ENCODE assay signal across 10 cellular contexts in genomic region chr17:76525513-76525833, GRCh38. TPM values are rescaled to one million over a fixed set of nuclear protein-coding genes. Genes with fewer than 3 reads are reported as not detected.
DNase-seq lines count a peak whose midpoint lies in the region; ATAC-seq and TF ChIP-seq lines count a peak whose summit lies in the region.
"Not testable (repeated sequence)": the region's sequence is repeated elsewhere in the genome, so short reads cannot be mapped to it uniquely, and the experiment has no call there.
"Had no signal": no experiment of that assay in that cellular context is flagged by ENCODE, and none has a peak within 500 bp of the region (broad histone marks: within the 10 kb centered on the region; RNA-seq: fewer than 3 reads in every experiment).

No MANE protein-coding gene starts in this region.

- TF ChIP-seq CTCF in IMR-90 (conservative IDR thresholded peaks at IDR 0.05; ENCODE audit: low read depth, low read length); VCaP (conservative IDR thresholded peaks at IDR 0.05); esophagus squamous epithelium (IDR thresholded peaks at IDR 0.05); hepatocyte (IDR thresholded peaks at IDR 0.05; ENCODE audit: poor library complexity); osteoblast (IDR thresholded peaks at IDR 0.05; ENCODE audit: extremely low read depth, low read depth, low read length): not testable (repeated sequence)

- H3K23ac ChIP-seq in IMR-90 (ENCODE audit: low read depth, low read length), result not testable (repeated sequence)

- H3K9me3 ChIP-seq in BLaER1; IMR-90 (ENCODE audit: control insufficient read depth, insufficient read depth, low read length); esophagus squamous epithelium; hepatocyte (ENCODE audit: low read depth); osteoblast (ENCODE audit: low read depth, low read length): not testable (repeated sequence)

- H3K56ac ChIP-seq in IMR-90 (ENCODE audit: extremely low read depth, insufficient read depth, low read length), result not testable (repeated sequence)

- peak overlapping the region; percentile 80 for H3K27ac ChIP-seq in BLaER1
- not testable (repeated sequence) for H3K27ac ChIP-seq in IMR-90 (ENCODE audit: insufficient read depth, low read length)
- peak overlapping the region; percentile 56; the same call in 1 of the 2 replicates for H3K27ac ChIP-seq in VCaP
- H3K27ac ChIP-seq in esophagus squamous epithelium, result peak overlapping the region in 3 of 4 donors; percentile 55 to 66 (median 63)
- H3K27ac ChIP-seq in hepatocyte, result peak overlapping the region; percentile 73
- H3K27ac ChIP-seq in osteoblast (ENCODE audit: low read depth, low read length), result peak overlapping the region; percentile 69

- H2BK20ac ChIP-seq in IMR-90 (ENCODE audit: low read depth, low read length), result 0 out of 2 replicates have a peak overlapping the region, but pooled peaks have one; percentile 70

- H3K79me1 ChIP-seq in IMR-90 (ENCODE audit: low read depth in 1 of 2, low read length in 2 of 2), result not testable (repeated sequence)

- H3K36me3 ChIP-seq in BLaER1; IMR-90 (ENCODE audit: control insufficient read depth, insufficient read depth, low read length); esophagus squamous epithelium; hepatocyte (replicated peaks; ENCODE audit: insufficient read depth, low read depth); osteoblast (ENCODE audit: insufficient read depth, low read length): not testable (repeated sequence)

- not testable (repeated sequence) for H2AK9ac ChIP-seq in IMR-90 (replicated peaks; ENCODE audit: low read depth, low read length, poor library complexity)

- H3K4me3 Mint-ChIP-seq in stimulated activated memory B cell treated with anti-CD40 and anti-IgM and Interleukin-4, amounts not matched to agents 10 μg/mL and 1 μg/mL and 100 μg/mL, for 72 hours, result not testable (repeated sequence)

- not testable (repeated sequence) for TF ChIP-seq RAD21 in IMR-90 (IDR thresholded peaks at IDR 0.05; ENCODE audit: low read length)

- H3K4me3 ChIP-seq in BLaER1; IMR-90 (ENCODE audit: insufficient read depth, low read depth, low read length); esophagus squamous epithelium; hepatocyte; osteoblast (ENCODE audit: insufficient read depth, low read length): not testable (repeated sequence)

- not testable (repeated sequence) for DNase-seq in IMR-90; esophagus squamous epithelium (lab: John Stamatoyannopoulos, UW); hepatocyte (ENCODE audit: low spot score)
- DNase-seq in osteoblast (ENCODE audit: insufficient read length, low spot score, missing footprints), result peak; percentile 30

- 0 out of 3 replicates have a peak overlapping the region, but pooled peaks have one; percentile 5 for H2BK15ac ChIP-seq in IMR-90 (ENCODE audit: low read depth, low read length)

- peak overlapping the region in 1 of 2 experiments; percentile 73; a peak in 1 of 4 replicates for H4K8ac ChIP-seq in IMR-90 (ENCODE audit: low read depth in 2 of 2, low read length in 2 of 2)

- not testable (repeated sequence) for H3K36me3 Mint-ChIP-seq in stimulated activated memory B cell treated with anti-CD40 and anti-IgM and Interleukin-4, amounts not matched to agents 10 μg/mL and 1 μg/mL and 100 μg/mL, for 72 hours

- peaks cover 27% of the 10 kb centered on the region for H3K27me3 Mint-ChIP-seq in stimulated activated memory B cell treated with anti-CD40 and anti-IgM and Interleukin-4, amounts not matched to agents 10 μg/mL and 1 μg/mL and 100 μg/mL, for 72 hours

- peaks cover 62% of the 10 kb centered on the region for H3K4me1 Mint-ChIP-seq in stimulated activated memory B cell treated with anti-CD40 and anti-IgM and Interleukin-4, amounts not matched to agents 10 μg/mL and 1 μg/mL and 100 μg/mL, for 72 hours

- peak overlapping the region; percentile 48; the same call in 1 of the 2 replicates for H3K9ac ChIP-seq in BLaER1
- not testable (repeated sequence) for H3K9ac ChIP-seq in IMR-90 (ENCODE audit: low read depth, low read length)

- H3K27ac Mint-ChIP-seq in stimulated activated memory B cell treated with anti-CD40 and anti-IgM and Interleukin-4, amounts not matched to agents 10 μg/mL and 1 μg/mL and 100 μg/mL, for 72 hours, result peak overlapping the region; percentile 69

- H3K9me3 Mint-ChIP-seq in stimulated activated memory B cell treated with anti-CD40 and anti-IgM and Interleukin-4, amounts not matched to agents 10 μg/mL and 1 μg/mL and 100 μg/mL, for 72 hours, result not testable (repeated sequence)

- not testable (repeated sequence) for H3K9me2 ChIP-seq in hepatocyte (replicated peaks; ENCODE audit: insufficient read depth)

- not testable (repeated sequence) for TF ChIP-seq POLR2A in IMR-90 (IDR thresholded peaks at IDR 0.05; ENCODE audit: low read depth, low read length); esophagus squamous epithelium (IDR thresholded peaks at IDR 0.05)

- not testable (repeated sequence) for H2BK5ac ChIP-seq in IMR-90 (ENCODE audit: low read depth, low read length, poor library complexity, severe bottlenecking)

- ATAC-seq in IMR-90 (ENCODE audit: low read depth); stimulated activated memory B cell treated with anti-CD40 and anti-IgM and Interleukin-4, amounts not matched to agents 10 μg/mL and 1 μg/mL and 100 μg/mL, for 72 hours: not testable (repeated sequence)

- in situ Hi-C loops in IMR-90 (cut with MboI; ENCODE audit: low sequenced_read_pairs), result not testable (repeated sequence)

- peak overlapping the region; percentile 50; the same call in 1 of the 2 replicates for H2BK120ac ChIP-seq in IMR-90 (ENCODE audit: low read depth, low read length)

- H4K5ac ChIP-seq in IMR-90 (ENCODE audit: low read depth, low read length), result peak overlapping the region; percentile 14; the same call in 1 of the 2 replicates

- peak overlapping the region; percentile 64 for H4K91ac ChIP-seq in IMR-90 (ENCODE audit: insufficient read depth, low read depth, low read length)

- intact Hi-C loops in IMR-90 (cut with micrococcal nuclease), result not testable (repeated sequence)
- intact Hi-C loops in esophagus squamous epithelium (cut with DNase I), result loop anchor here (10.0 kb wide), 1 partner anchor 159 kb away; no protein-coding TSS in a partner anchor

- not testable (repeated sequence) for H2AFZ ChIP-seq in IMR-90 (replicated peaks; ENCODE audit: low read length, poor library complexity); hepatocyte; osteoblast (ENCODE audit: low read length)

- H3K79me2 ChIP-seq in hepatocyte; osteoblast (ENCODE audit: insufficient read depth, low read length): not testable (repeated sequence)

- peaks cover 19% of the 10 kb centered on the region for H3K9me1 ChIP-seq in IMR-90 (ENCODE audit: insufficient read depth, low read length)

- H3K18ac ChIP-seq in IMR-90 (ENCODE audit: low read depth, low read length), result not testable (repeated sequence)

- 91% methylated on average over 5 of the region's 8 CpGs; no CpG with 5 or more reads in 1 of the 2 experiments for WGBS in IMR-90 (ENCODE audit: extremely low coverage in 2 of 2, insufficient read length in 1 of 2), 2 experiments
- 75 to 90% methylated on average over 5 to 7 of the region's 8 CpGs for WGBS in esophagus squamous epithelium, 2 donors
- WGBS in hepatocyte (ENCODE audit: low lambda C conversion rate, missing lambda C conversion rate), result 83% methylated on average over 8 of the region's 8 CpGs

- POLR2A ChIA-PET in IMR-90 (lab: Charles Lee; ENCODE audit: unreplicated experiment), result not testable (repeated sequence)

- CTCF ChIA-PET in IMR-90 (lab: Yijun Ruan, JAX), result interaction anchor here (0.8 to 4.1 kb wide), 4 partner anchors 15 to 98 kb away, joined by 3 to 18 read pairs (median 4); partner anchors contain the start of gene PRCD

- dilution Hi-C loops in IMR-90 (cut with HindIII; ENCODE audit: low sequenced_read_pairs, unreplicated experiment), result not testable (repeated sequence)

- BruUV-seq in IMR-90 (replicated peaks; lab: Mats Ljungman, UMichigan), result not testable (repeated sequence)

- peak overlapping the region; percentile 74 for H2AK5ac ChIP-seq in IMR-90 (ENCODE audit: low read depth, low read length)

- peaks cover 81% of the 10 kb centered on the region for H3K4me1 ChIP-seq in BLaER1
- peaks cover 43% of the 10 kb centered on the region for H3K4me1 ChIP-seq in IMR-90 (ENCODE audit: control insufficient read depth, insufficient read depth, low read length)
- H3K4me1 ChIP-seq in esophagus squamous epithelium, result peaks cover 50 to 67% (median 51%) of the 10 kb centered on the region in 3 donors
- H3K4me1 ChIP-seq in hepatocyte (ENCODE audit: insufficient read depth), result peaks cover 48% of the 10 kb centered on the region
- H3K4me1 ChIP-seq in osteoblast (ENCODE audit: insufficient read depth, low read length), result peaks cover 47% of the 10 kb centered on the region

- H3K4me2 ChIP-seq in BLaER1, result peak overlapping the region; percentile 95
- not testable (repeated sequence) for H3K4me2 ChIP-seq in IMR-90 (ENCODE audit: low read depth, low read length); osteoblast (ENCODE audit: insufficient read depth, low read length)
- H3K4me2 ChIP-seq in hepatocyte, result peak overlapping the region; percentile 60

- peak overlapping the region; percentile 93; the same call in 1 of the 2 replicates for H3K4ac ChIP-seq in IMR-90 (ENCODE audit: low read depth, low read length)

- H3K14ac ChIP-seq in IMR-90 (replicated peaks; ENCODE audit: low read depth, low read length), result not testable (repeated sequence)

- H3K27me3 ChIP-seq in BLaER1; IMR-90 (ENCODE audit: control insufficient read depth, insufficient read depth, low read length); hepatocyte; osteoblast (ENCODE audit: insufficient read depth, low read length): not testable (repeated sequence)
- peaks cover 0 to 16% (median 0%) of the 10 kb centered on the region in 4 donors for H3K27me3 ChIP-seq in esophagus squamous epithelium

- not testable (repeated sequence) for H4K20me1 ChIP-seq in BLaER1; IMR-90 (ENCODE audit: insufficient read depth, low read length); hepatocyte (ENCODE audit: insufficient read depth, poor library complexity, severe bottlenecking); osteoblast (ENCODE audit: insufficient read depth, low read length)

RNA-seq across cellular contexts. Expression of gene CYGB, which starts 12.0 kb away (rescaled TPM):
- total RNA-seq in IMR-90 (2012; rRNA removed), result 1.3 and 1.7 TPM in 2 replicates
- 2.9 and 3.5 TPM in 2 replicates for polyA plus RNA-seq in IMR-90 (2012; rRNA removed)
- 3.6 and 4.3 TPM in 2 replicates for polyA plus RNA-seq in IMR-90 (2012; cell fraction: cytosol; rRNA removed)
- polyA plus RNA-seq in IMR-90 (2012; cell fraction: nucleus; rRNA removed; ENCODE audit: low replicate concordance), result 1.2 and 1.9 TPM in 2 replicates
- 10 to 100 TPM in 2 of 4 donors, 1 to 10 TPM in 2; 1.3 to 12.8 (median 6.9) TPM for total RNA-seq in esophagus squamous epithelium
- total RNA-seq in hepatocyte, result 7.8 and 15.5 TPM in 2 replicates
- polyA plus RNA-seq in hepatocyte, result 13.8 and 19.2 TPM in 2 replicates
- total RNA-seq in osteoblast, result 39.1 and 74.0 TPM in 2 replicates
- total RNA-seq: CD4-positive, CD25-positive, alpha-beta regulatory T cell had no signal
- polyA plus RNA-seq: CD4-positive, CD25-positive, alpha-beta regulatory T cell had no signal

RNA-seq across cellular contexts. Expression of gene PRCD, which starts 14.4 kb away (rescaled TPM):
- under 0.01 TPM in 1 of 2 replicates, not detected in the other for total RNA-seq in IMR-90 (2012; rRNA removed)
- 0.32 TPM in 2 replicates for polyA plus RNA-seq in IMR-90 (2012; rRNA removed)
- polyA plus RNA-seq in IMR-90 (2012; cell fraction: cytosol; rRNA removed), result 0.24 and 0.26 TPM in 2 replicates
- 1.4 and 3.8 TPM in 2 replicates for polyA plus RNA-seq in IMR-90 (2012; cell fraction: nucleus; rRNA removed; ENCODE audit: low replicate concordance)
- total RNA-seq in esophagus squamous epithelium, result 1 to 10 TPM in 2 of 4 donors, under 1 TPM in 1, not detected in 1; 0.73 to 2.5 (median 1.4) TPM
- 2.0 and 2.7 TPM in 2 replicates for total RNA-seq in hepatocyte
- polyA plus RNA-seq in hepatocyte, result 10.2 and 11.6 TPM in 2 replicates
- total RNA-seq in osteoblast, result 4.0 and 5.3 TPM in 2 replicates
- total RNA-seq: CD4-positive, CD25-positive, alpha-beta regulatory T cell; H4 had no signal

RNA-seq across cellular contexts. Expression of gene RHBDF2, which starts 24.2 kb away (rescaled TPM):
- total RNA-seq in IMR-90 (2012; rRNA removed) (1.3 and 1.4 TPM in 2 replicates), esophagus squamous epithelium (10 to 100 TPM; 27.0 to 38.5 (median 33.7) TPM), hepatocyte (4.9 and 5.5 TPM in 2 replicates), osteoblast (7.1 and 8.3 TPM in 2 replicates)
- polyA plus RNA-seq in IMR-90 (2012; rRNA removed) (8.3 and 10.0 TPM in 2 replicates), hepatocyte (11.0 and 11.7 TPM in 2 replicates)
- polyA plus RNA-seq in IMR-90 (2012; cell fraction: cytosol; rRNA removed), result 6.7 and 10.1 TPM in 2 replicates
- 29.5 and 54.3 TPM in 2 replicates for polyA plus RNA-seq in IMR-90 (2012; cell fraction: nucleus; rRNA removed; ENCODE audit: low replicate concordance)

RNA-seq across cellular contexts. Expression of gene AANAT, which starts 58.1 kb away (rescaled TPM):
- total RNA-seq in IMR-90 (2012; rRNA removed) (not detected in 2 replicates), esophagus squamous epithelium (not detected), hepatocyte (0.84 TPM in 1 of 2 replicates, not detected in the other), osteoblast (not detected in 2 replicates)
- polyA plus RNA-seq in IMR-90 (2012; rRNA removed) (0.19 and 0.21 TPM in 2 replicates), hepatocyte (0.92 TPM in 1 of 2 replicates, not detected in the other)
- polyA plus RNA-seq in IMR-90 (2012; cell fraction: cytosol; rRNA removed), result 0.08 and 0.32 TPM in 2 replicates
- 0.92 and 1.8 TPM in 2 replicates for polyA plus RNA-seq in IMR-90 (2012; cell fraction: nucleus; rRNA removed; ENCODE audit: low replicate concordance)
- total RNA-seq: CD4-positive, CD25-positive, alpha-beta regulatory T cell; H4 had no signal
- polyA plus RNA-seq: AG04450; CD4-positive, CD25-positive, alpha-beta regulatory T cell had no signal
